In genomic region chr2:26632624-26633185, GRCh38 we compare ENCODE assay signal across 38 cellular contexts. TPM values are rescaled to one million over a fixed set of nuclear protein-coding genes. Genes with fewer than 3 reads are reported as not detected.
"Had no signal": no experiment of that assay in that cellular context is flagged by ENCODE, and none has a peak within 500 bp of the region (broad histone marks: within the 10 kb centered on the region; RNA-seq: fewer than 3 reads in every experiment).

No MANE protein-coding gene starts in this region.

- H3K9ac ChIP-seq: neural progenitor cell had no signal

- H3K4me3 Mint-ChIP-seq: dendritic cell treated with granulocyte-macrophage colony-stimulating factor and Interleukin-4, amounts not matched to agents 40 ng/mL and 50 ng/mL, for 4 days; naive thymus-derived CD4-positive, alpha-beta T cell; nephron; neural progenitor cell; stimulated activated effector memory CD8-positive, alpha-beta T cell treated with anti-CD3 and anti-CD28 coated beads, Interleukin-12 subunit alpha, Interleukin-12 subunit beta, amount 100 ng/mL, for 72 hours had no signal

- H3K36me3 ChIP-seq: colonic mucosa, esophagus muscularis mucosa, gastroesophageal sphincter, heart right ventricle, neural progenitor cell, sigmoid colon, stomach, tibial artery, upper lobe of left lung, uterus had no signal

- H3K27ac ChIP-seq: colonic mucosa, foreskin keratinocyte, heart right ventricle, neural progenitor cell, psoas muscle, sigmoid colon, stomach, tibial artery, upper lobe of left lung, uterus had no signal

- H3K36me3 Mint-ChIP-seq: naive thymus-derived CD4-positive, alpha-beta T cell; neural progenitor cell; stimulated activated effector memory CD8-positive, alpha-beta T cell treated with anti-CD3 and anti-CD28 coated beads, Interleukin-12 subunit alpha, Interleukin-12 subunit beta, amount 100 ng/mL, for 72 hours had no signal

- H3K4me1 Mint-ChIP-seq: nephron had no signal

- H3K9me3 Mint-ChIP-seq: dendritic cell treated with granulocyte-macrophage colony-stimulating factor and Interleukin-4, amounts not matched to agents 40 ng/mL and 50 ng/mL, for 4 days; naive thymus-derived CD4-positive, alpha-beta T cell; nephron; neural progenitor cell; stimulated activated effector memory CD8-positive, alpha-beta T cell treated with anti-CD3 and anti-CD28 coated beads, Interleukin-12 subunit alpha, Interleukin-12 subunit beta, amount 100 ng/mL, for 72 hours had no signal

- H3K4me3 ChIP-seq: colonic mucosa, esophagus muscularis mucosa, gastroesophageal sphincter, heart right ventricle, neural progenitor cell, psoas muscle, sigmoid colon, stomach, tibial artery, upper lobe of left lung, uterus had no signal

- H3K27me3 ChIP-seq: colonic mucosa, esophagus muscularis mucosa, gastroesophageal sphincter, neural progenitor cell, sigmoid colon, upper lobe of left lung, uterus had no signal

- H3K9me3 ChIP-seq: colonic mucosa, esophagus muscularis mucosa, gastroesophageal sphincter, heart right ventricle, psoas muscle, sigmoid colon, stomach, tibial artery, upper lobe of left lung, uterus had no signal

- H3K27ac Mint-ChIP-seq: dendritic cell treated with granulocyte-macrophage colony-stimulating factor and Interleukin-4, amounts not matched to agents 40 ng/mL and 50 ng/mL, for 4 days; naive thymus-derived CD4-positive, alpha-beta T cell; nephron; stimulated activated effector memory CD8-positive, alpha-beta T cell treated with anti-CD3 and anti-CD28 coated beads, Interleukin-12 subunit alpha, Interleukin-12 subunit beta, amount 100 ng/mL, for 72 hours had no signal

- ATAC-seq: foreskin keratinocyte; heart right ventricle; left colon; naive thymus-derived CD4-positive, alpha-beta T cell; psoas muscle; right cardiac atrium; stimulated activated effector memory CD8-positive, alpha-beta T cell treated with anti-CD3 and anti-CD28 coated beads, Interleukin-12 subunit alpha, Interleukin-12 subunit beta, amount 100 ng/mL, for 72 hours had no signal

- H3K4me2 ChIP-seq: neural progenitor cell had no signal

- H3K4me1 ChIP-seq: colonic mucosa, foreskin keratinocyte, heart right ventricle, psoas muscle, sigmoid colon, tibial artery, upper lobe of left lung, uterus had no signal

- DNase-seq: colonic mucosa; effector memory CD4-positive, alpha-beta T cell; foreskin keratinocyte; heart right ventricle; hippocampal formation; kidney glomerular epithelial cell; left colon; mesenchymal stem cell; midbrain; naive thymus-derived CD4-positive, alpha-beta T cell; nucleus accumbens; psoas muscle; right cardiac atrium; sigmoid colon; stimulated activated CD4-positive, alpha-beta T cell treated with anti-CD3 and anti-CD28 coated beads, Interleukin-2, amount 100 ng/mL, for 24 hours; stimulated activated CD4-positive, alpha-beta T cell treated with anti-CD3 and anti-CD28 coated beads, Interleukin-4, amount 100 ng/mL, for 24 hours; stimulated activated naive CD4-positive, alpha-beta T cell treated with Interleukin-2 at 50 U/mL for 16 hours; stomach; tibial artery; uterus had no signal

- H2AFZ ChIP-seq: neural progenitor cell had no signal

RNA-seq across cellular contexts. Expression of gene CIB4, which starts 8.5 kb away (rescaled TPM):
- total RNA-seq: cerebellum; colonic mucosa; endothelial cell of umbilical vein; epithelial cell of proximal tubule; esophagus muscularis mucosa; fibroblast of lung; foreskin keratinocyte; gastroesophageal sphincter; heart right ventricle; left colon; liver; lung microvascular endothelial cell; mucosa of gallbladder; naive thymus-derived CD4-positive, alpha-beta T cell; osteocyte; psoas muscle; renal cortical epithelial cell; right cardiac atrium; sigmoid colon; skeletal muscle tissue; temporal lobe; upper lobe of left lung had no signal
- polyA plus RNA-seq: endothelial cell of umbilical vein; fibroblast of lung; foreskin keratinocyte; heart right ventricle; liver; naive thymus-derived CD4-positive, alpha-beta T cell; psoas muscle; right cardiac atrium; sigmoid colon had no signal

RNA-seq across cellular contexts. Expression of gene KCNK3, which starts 59.8 kb away (rescaled TPM):
- total RNA-seq: endothelial cell of umbilical vein; foreskin keratinocyte; lung microvascular endothelial cell; naive thymus-derived CD4-positive, alpha-beta T cell had no signal
- polyA plus RNA-seq: endothelial cell of umbilical vein; fibroblast of lung; foreskin keratinocyte; naive thymus-derived CD4-positive, alpha-beta T cell had no signal
